8 cellular contexts compared by ENCODE assay signal in the genomic region with DNA sequence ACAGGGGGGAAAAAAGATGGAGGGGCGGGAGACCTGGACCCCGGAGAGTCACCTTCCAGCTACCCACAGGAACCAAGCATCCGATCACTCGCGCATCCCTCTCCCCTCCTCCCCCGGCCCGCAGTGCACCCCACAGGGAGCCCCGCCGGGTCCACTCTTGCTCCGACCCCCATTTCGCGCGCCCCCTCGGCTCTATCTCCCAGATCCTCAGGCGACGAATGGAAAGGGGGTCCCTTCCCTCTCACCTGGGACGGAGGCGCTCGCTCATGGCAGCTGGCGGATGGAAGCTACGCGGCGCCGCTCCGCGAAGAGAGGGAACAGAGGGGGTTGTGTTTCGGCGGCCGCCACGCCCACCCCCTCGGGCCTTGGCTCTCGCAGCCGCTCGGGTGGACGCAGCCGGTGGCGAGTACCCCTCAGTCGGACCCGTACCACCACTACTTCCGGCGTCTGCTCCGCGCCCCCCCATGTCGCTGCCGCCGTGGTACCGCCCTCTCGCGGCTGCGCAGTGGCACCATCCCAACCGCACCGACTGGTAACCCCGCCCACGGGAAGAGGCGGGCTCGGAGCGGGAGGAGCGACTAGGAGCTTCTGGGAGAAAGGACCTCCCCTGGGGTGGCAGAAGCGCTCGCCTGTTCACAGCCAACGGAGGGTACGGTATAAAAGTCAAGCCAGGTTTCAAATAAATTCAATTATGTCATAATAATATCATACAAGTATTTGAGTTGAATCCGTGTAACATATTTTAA. TPM values are rescaled to one million over a fixed set of nuclear protein-coding genes. Genes with fewer than 3 reads are reported as not detected.
DNase-seq lines count a peak whose midpoint lies in the region; ATAC-seq and TF ChIP-seq lines count a peak whose summit lies in the region.

No MANE protein-coding gene starts in this region.

- peak overlapping the region; percentile 86 for H3K4me3 Mint-ChIP-seq in activated naive CD8-positive, alpha-beta T cell treated with anti-CD3 and anti-CD28 coated beads for 36 hours
- peak overlapping the region; percentile 92 for H3K4me3 Mint-ChIP-seq in osteocyte (ENCODE audit: unreplicated experiment)

- TF ChIP-seq CTCF in osteocyte (IDR thresholded peaks at IDR 0.05): peak; percentile 37

- under 1% methylated on average over 63 of the region's 63 CpGs for WGBS in thymus

- H3K4me1 Mint-ChIP-seq in activated naive CD8-positive, alpha-beta T cell treated with anti-CD3 and anti-CD28 coated beads for 36 hours: peaks cover 55% of the 10 kb centered on the region
- peaks cover 54% of the 10 kb centered on the region for H3K4me1 Mint-ChIP-seq in osteocyte (ENCODE audit: unreplicated experiment)

- H3K9me3 Mint-ChIP-seq in activated naive CD8-positive, alpha-beta T cell treated with anti-CD3 and anti-CD28 coated beads for 36 hours: no peaks in the 10 kb centered on the region
- H3K9me3 Mint-ChIP-seq in osteocyte (ENCODE audit: unreplicated experiment): no peaks in the 10 kb centered on the region

- peak; percentile 92 for DNase-seq in NCI-H1105 (lab: John Stamatoyannopoulos, UW)
- peak; percentile 84 for DNase-seq in SKM-1 (lab: John Stamatoyannopoulos, UW; ENCODE audit: unreplicated experiment)
- DNase-seq in activated naive CD8-positive, alpha-beta T cell treated with anti-CD3 and anti-CD28 coated beads for 36 hours: peak; percentile 98
- DNase-seq in head of caudate nucleus: peak; percentile 91 to 99 (median 98)
- DNase-seq in osteocyte (ENCODE audit: extremely low spot score, unreplicated experiment): peak; percentile 98

- peaks cover 11% of the 10 kb centered on the region for H3K4me1 ChIP-seq in thymus (ENCODE audit: control insufficient read depth, insufficient read depth, low read length)

- H3K36me3 ChIP-seq in thymus (ENCODE audit: control insufficient read depth, insufficient read depth): peaks cover 9% of the 10 kb centered on the region

- intact Hi-C loops in head of caudate nucleus (cut with DNase I): loop anchor here (2.0 kb wide), 1 partner anchor 39 kb away; the partner anchor contains the start of gene COG1

- H3K36me3 Mint-ChIP-seq in activated naive CD8-positive, alpha-beta T cell treated with anti-CD3 and anti-CD28 coated beads for 36 hours: peaks cover 24% of the 10 kb centered on the region
- peaks cover 21% of the 10 kb centered on the region for H3K36me3 Mint-ChIP-seq in osteocyte (ENCODE audit: unreplicated experiment)

- H3K27ac ChIP-seq in thymus (ENCODE audit: low read depth): peak overlapping the region; percentile 77

- ATAC-seq in HG02623 (IDR thresholded peaks at IDR 0.05; ENCODE audit: unreplicated experiment): peak; percentile 77

- no peaks in the 10 kb centered on the region for H3K27me3 ChIP-seq in thymus (ENCODE audit: control insufficient read depth, insufficient read depth)

- peak overlapping the region; percentile 69 for H3K4me3 ChIP-seq in thymus (ENCODE audit: low read length)

- no peaks in the 10 kb centered on the region for H3K9me3 ChIP-seq in thymus (ENCODE audit: control insufficient read depth)

- H3K27ac Mint-ChIP-seq in activated naive CD8-positive, alpha-beta T cell treated with anti-CD3 and anti-CD28 coated beads for 36 hours: peak overlapping the region; percentile 97
- peak overlapping the region; percentile 99 for H3K27ac Mint-ChIP-seq in osteocyte (ENCODE audit: unreplicated experiment)

- peak; percentile 62 for TF ChIP-seq POLR2A in GM10847 (IDR thresholded peaks at IDR 0.05; ENCODE audit: extremely low read depth, insufficient read length)

- H3K27me3 Mint-ChIP-seq in activated naive CD8-positive, alpha-beta T cell treated with anti-CD3 and anti-CD28 coated beads for 36 hours: no peaks in the 10 kb centered on the region
- H3K27me3 Mint-ChIP-seq in osteocyte (ENCODE audit: unreplicated experiment): no peaks in the 10 kb centered on the region

RNA-seq across cellular contexts. Expression of gene CPSF4L, which starts 29.7 kb away (rescaled TPM):
- total RNA-seq in activated naive CD8-positive, alpha-beta T cell treated with anti-CD3 and anti-CD28 coated beads for 36 hours: not detected
- total RNA-seq in osteocyte: not detected in 2 replicates
- polyA plus RNA-seq in thymus: not detected

RNA-seq across cellular contexts. Expression of gene COG1, which starts 39.2 kb away (rescaled TPM):
- 10 to 100 TPM; 23.4 to 27.7 TPM for total RNA-seq in activated naive CD8-positive, alpha-beta T cell treated with anti-CD3 and anti-CD28 coated beads for 36 hours
- 45.6 and 45.7 TPM in 2 replicates for total RNA-seq in osteocyte
- polyA plus RNA-seq in thymus: 15.7 TPM

Comparison
In these comparisons a context has a peak if more than half of its experiments do, and no peak if none do; other contexts are left out.
1. Peak in every context shown above with its lines: DNase-seq, ATAC-seq, H3K4me3 ChIP-seq and H3K27ac ChIP-seq.